Comparison of ENCODE assay signal across 2 cellular contexts in genomic region chr5:39113354-39113953, GRCh38.
A peak's percentile ranks its signal among the peaks of the same experiment; 100 is the strongest.
TF ChIP-seq lines count a peak whose summit lies in the region.

No MANE protein-coding gene starts in this region.

TF ChIP-seq in IMR-90, 13 proteins besides CTCF, POLR2A, EP300 and RAD21:
- TF ChIP-seq USF2 (IDR thresholded peaks at IDR 0.05; ENCODE audit: low read depth, low read length) (no peak), MXI1 (IDR thresholded peaks at IDR 0.05; ENCODE audit: borderline replicate concordance, low read depth, low read length) (no peak), NFE2L2 (IDR thresholded peaks at IDR 0.05; ENCODE audit: low read depth, low read length) (no peak), CEBPB (IDR thresholded peaks at IDR 0.05; ENCODE audit: low read depth, low read length) (no peak), MAFK (IDR thresholded peaks at IDR 0.05; ENCODE audit: low read depth, low read length) (no peak), FOS (IDR thresholded peaks at IDR 0.05; ENCODE audit: low read depth, low read length) (no peak)

TF ChIP-seq in K562, 482 proteins besides CTCF, POLR2A, EP300 and RAD21:
- TF ChIP-seq CBFA2T3 (IDR thresholded peaks at IDR 0.05) (peak; percentile 44; the same call in 1 of the 2 replicates), ZNF449 (CRISPR knock-in tag; IDR thresholded peaks at IDR 0.05) (no peak), ZBTB12 (CRISPR knock-in tag; IDR thresholded peaks at IDR 0.05) (no peak), ZNF584 (CRISPR knock-in tag; IDR thresholded peaks at IDR 0.05; ENCODE audit: low read depth) (0 out of 2 replicates have a peak, but pooled peaks have one; percentile 26), CEBPG (CRISPR knock-in tag; IDR thresholded peaks at IDR 0.05) (no peak), CEBPG (tag; conservative IDR thresholded peaks at IDR 0.05 in 1 of 2, IDR thresholded peaks at IDR 0.05 in 1 of 2) (peak; percentile 56 to 63; a peak in 3 of 4 replicates), SMARCE1 (IDR thresholded peaks at IDR 0.05) (peak; percentile 62; the same call in 1 of the 2 replicates), ARID1B (IDR thresholded peaks at IDR 0.05) (peak; percentile 49), JUND (IDR thresholded peaks at IDR 0.05; ENCODE audit: borderline replicate concordance, low read depth, low read length) (peak; percentile 67; the same call in 1 of the 2 replicates), JUND (tag; IDR thresholded peaks at IDR 0.05; ENCODE audit: borderline replicate concordance, low read depth, low read length) (peak; percentile 63; the same call in 1 of the 3 replicates), DACH1 (IDR thresholded peaks at IDR 0.05; ENCODE audit: partially characterized antibody) (peak; percentile 6), DPF2 (IDR thresholded peaks at IDR 0.05) (peak; percentile 41; the same call in 1 of the 2 replicates), C11orf30 (IDR thresholded peaks at IDR 0.05; ENCODE audit: low read depth) (no peak), HMGXB4 (CRISPR knock-in tag; IDR thresholded peaks at IDR 0.05) (no peak), FOSL1 (tag; conservative IDR thresholded peaks at IDR 0.05) (peak; percentile 61), SMARCA4 (IDR thresholded peaks at IDR 0.05) (peak; percentile 50; the same call in 1 of the 2 replicates), ZBTB33 (CRISPR knock-in tag; IDR thresholded peaks at IDR 0.05) (peak; percentile 38; the same call in 1 of the 2 replicates), ATF3 (IDR thresholded peaks at IDR 0.05) (peak; percentile 87), ATF3 (CRISPR knock-in tag; conservative IDR thresholded peaks at IDR 0.05) (no peak)
